In genomic region chr1:155977607-155978324, GRCh38 we compare ENCODE assay signal across 8 cellular contexts. TPM values are rescaled to one million over a fixed set of nuclear protein-coding genes. Genes with fewer than 3 reads are reported as not detected.
DNase-seq lines count a peak whose midpoint lies in the region; ATAC-seq and TF ChIP-seq lines count a peak whose summit lies in the region.

No MANE protein-coding gene starts in this region.

- H3K4me3 Mint-ChIP-seq in activated B cell treated with CpG ODN at 0.5 μM for 24 hours, result peak overlapping the region; percentile 97

- peaks cover 85% of the 10 kb centered on the region for H3K4me1 Mint-ChIP-seq in activated B cell treated with CpG ODN at 0.5 μM for 24 hours

- intact Hi-C loops in activated B cell treated with CpG ODN at 0.5 μM for 24 hours (cut with micrococcal nuclease), result loop anchor here (1.0 to 5.0 kb wide), 6 partner anchors 7 to 121 kb away; partner anchors contain the start of genes GON4L, KHDC4, LAMTOR2 and RIT1

- POLR2A ChIA-PET in activated B cell treated with CpG ODN at 0.5 μM for 24 hours (lab: Charles Lee), result interaction anchor here (0.5 to 14.6 kb wide), 23 partner anchors 9 to 751 kb away, joined by 3 to 403 read pairs (median 5); partner anchors contain the start of genes GON4L, ISG20L2, KHDC4 and METTL25B

- H3K27ac Mint-ChIP-seq in activated B cell treated with CpG ODN at 0.5 μM for 24 hours, result peak overlapping the region; percentile 90

- TF ChIP-seq CTCF in activated B cell treated with CpG ODN at 0.5 μM for 24 hours (IDR thresholded peaks at IDR 0.05), result no peak
- TF ChIP-seq CTCF in choroid plexus epithelial cell (conservative IDR thresholded peaks at IDR 0.05; ENCODE audit: low read depth, low read length), result no peak

- CTCF ChIA-PET in activated B cell treated with CpG ODN at 0.5 μM for 24 hours (lab: Charles Lee), result interaction anchor here (0.5 to 9.8 kb wide), 6 partner anchors 7 to 379 kb away, joined by 3 to 146 read pairs (median 6); partner anchors contain the start of gene RXFP4

- H3K4me3 ChIP-seq in choroid plexus epithelial cell (ENCODE audit: low read depth, low read length), result peak overlapping the region; percentile 85

- ATAC-seq in HG02852 (IDR thresholded peaks at IDR 0.05; ENCODE audit: unreplicated experiment), result peak; percentile 16
- ATAC-seq in activated B cell treated with CpG ODN at 0.5 μM for 24 hours (ENCODE audit: low read depth), result peak; percentile 12
- ATAC-seq in GM21515 (IDR thresholded peaks at IDR 0.05; ENCODE audit: unreplicated experiment), result no peak

- DNase-seq in AG20443 (ENCODE audit: low spot score) (peak; percentile 60), activated B cell treated with CpG ODN at 0.5 μM for 24 hours (peak; percentile 44), choroid plexus epithelial cell (ENCODE audit: low read depth) (no peak), medulla oblongata (ENCODE audit: extremely low spot score) (peak; percentile 9)
- peak; percentile 35 for DNase-seq in stimulated activated CD8-positive, alpha-beta memory T cell treated with anti-CD3 and anti-CD28 coated beads, Interleukin-15, amount 100 ng/mL, for 24 hours (ENCODE audit: low read depth)
- DNase-seq in effector CD8-positive, alpha-beta T cell (lab: John Stamatoyannopoulos, UW), result no peak

- H3K9me3 Mint-ChIP-seq in activated B cell treated with CpG ODN at 0.5 μM for 24 hours, result no peaks in the 10 kb centered on the region

- H3K27me3 Mint-ChIP-seq in activated B cell treated with CpG ODN at 0.5 μM for 24 hours, result no peaks in the 10 kb centered on the region

- H3K36me3 Mint-ChIP-seq in activated B cell treated with CpG ODN at 0.5 μM for 24 hours (ENCODE audit: low read depth), result peaks cover 44% of the 10 kb centered on the region

RNA-seq across cellular contexts. Expression of gene ARHGEF2, which starts 0.6 kb away (rescaled TPM):
- total RNA-seq in activated B cell treated with CpG ODN at 0.5 μM for 24 hours, result 188 and 207 TPM in 2 replicates

RNA-seq across cellular contexts. Expression of gene RXFP4, which starts 36.3 kb away (rescaled TPM):
- total RNA-seq in activated B cell treated with CpG ODN at 0.5 μM for 24 hours, result not detected in 2 replicates

RNA-seq across cellular contexts. Expression of gene SSR2, which starts 43.0 kb away (rescaled TPM):
- 136 and 146 TPM in 2 replicates for total RNA-seq in activated B cell treated with CpG ODN at 0.5 μM for 24 hours

RNA-seq across cellular contexts. Expression of gene KHDC4, which starts 43.6 kb away (rescaled TPM):
- 88.3 and 105 TPM in 2 replicates for total RNA-seq in activated B cell treated with CpG ODN at 0.5 μM for 24 hours

Comparison
In these comparisons a context has a peak if more than half of its experiments do, and no peak if none do; other contexts are left out.
1. DNase-seq: peak in AG20443 (single experiment), activated B cell treated with CpG ODN at 0.5 μM for 24 hours (single experiment), medulla oblongata (single experiment) and stimulated activated CD8-positive, alpha-beta memory T cell treated with anti-CD3 and anti-CD28 coated beads, Interleukin-15, amount 100 ng/mL, for 24 hours (single experiment); none in choroid plexus epithelial cell (single experiment) and effector CD8-positive, alpha-beta T cell (single experiment).